ENCODE assay signal across 21 cellular contexts in genomic region chr20:34968020-34968775, GRCh38. TPM values are rescaled to one million over a fixed set of nuclear protein-coding genes. Genes with fewer than 3 reads are reported as not detected.
DNase-seq lines count a peak whose midpoint lies in the region; ATAC-seq, FAIRE-seq and TF ChIP-seq lines count a peak whose summit lies in the region.
"Had no signal": no experiment of that assay in that cellular context is flagged by ENCODE, and none has a peak within 500 bp of the region (broad histone marks: within the 10 kb centered on the region; RNA-seq: fewer than 3 reads in every experiment).

No MANE protein-coding gene starts in this region.

- POLR2A ChIA-PET in MCF 10A (lab: Yijun Ruan, JAX): interaction anchor here (1.2 kb wide), 1 partner anchor 41 kb away, joined by 4 read pairs; no protein-coding TSS in a partner anchor
- POLR2A ChIA-PET in activated CD4-positive, alpha-beta T cell treated with anti-CD3 and anti-CD28 coated beads, Interleukin-2, amount 10 ng/mL, durations not matched to agents 7 days and 5 days (lab: Charles Lee): no interaction called here

- ATAC-seq in heart right ventricle: peak in 5 of 8 donors; percentile 2 to 25 (median 7)
- ATAC-seq in stimulated activated effector memory CD8-positive, alpha-beta T cell treated with anti-CD3 and anti-CD28 coated beads, Interleukin-12 subunit alpha, Interleukin-12 subunit beta, amount 100 ng/mL, for 72 hours: no peak
- ATAC-seq: CD8-positive, alpha-beta T cell; HCT116 had no signal

- no peak overlapping the region for H2BK15ac ChIP-seq in H9 (ENCODE audit: low read depth, low read length)

- H3K4me1 Mint-ChIP-seq in MCF 10A (ENCODE audit: insufficient read depth, unreplicated experiment) (no peaks in the 10 kb centered on the region), H9 (peaks cover 15 to 16% of the 10 kb centered on the region in 2 experiments)
- no peaks in the 10 kb centered on the region for H3K4me1 Mint-ChIP-seq in stimulated activated effector memory CD8-positive, alpha-beta T cell treated with anti-CD3 and anti-CD28 coated beads, Interleukin-12 subunit alpha, Interleukin-12 subunit beta, amount 100 ng/mL, for 72 hours
- no peaks in the 10 kb centered on the region for H3K4me1 Mint-ChIP-seq in activated CD4-positive, alpha-beta T cell treated with anti-CD3 and anti-CD28 coated beads, Interleukin-2, amount 10 ng/mL, durations not matched to agents 7 days and 5 days

- H3K4me3 ChIP-seq in mammary epithelial cell (replicated peaks in 1 of 3; ENCODE audit: insufficient read depth in 1 of 3, low read depth in 2 of 3, low read length in 3 of 3) (no peak overlapping the region), bronchial epithelial cell (ENCODE audit: low read depth, low read length) (no peak overlapping the region), heart right ventricle (no peak overlapping the region)
- H3K4me3 ChIP-seq in effector memory CD4-positive, alpha-beta T cell (ENCODE audit: insufficient read depth, low read depth, low read length, poor library complexity, severe bottlenecking): no peak overlapping the region

- no peak overlapping the region for H3K18ac ChIP-seq in H9 (ENCODE audit: insufficient read length, low read depth, low read length)

- no peak overlapping the region for H2AFZ ChIP-seq in mammary epithelial cell (ENCODE audit: low read depth, low read length)
- no peak overlapping the region for H2AFZ ChIP-seq in H9 (ENCODE audit: low read length)

- H3K4me3 Mint-ChIP-seq in MCF 10A (ENCODE audit: unreplicated experiment) (no peak overlapping the region), H9 (no peak overlapping the region)
- no peak overlapping the region for H3K4me3 Mint-ChIP-seq in stimulated activated effector memory CD8-positive, alpha-beta T cell treated with anti-CD3 and anti-CD28 coated beads, Interleukin-12 subunit alpha, Interleukin-12 subunit beta, amount 100 ng/mL, for 72 hours
- H3K4me3 Mint-ChIP-seq in activated CD4-positive, alpha-beta T cell treated with anti-CD3 and anti-CD28 coated beads, Interleukin-2, amount 10 ng/mL, durations not matched to agents 7 days and 5 days: no peak overlapping the region
- H3K4me3 Mint-ChIP-seq: CD8-positive, alpha-beta T cell had no signal

- no peak overlapping the region for H2BK20ac ChIP-seq in H9 (ENCODE audit: low read depth, low read length, poor library complexity, severe bottlenecking)

- H3K27me3 Mint-ChIP-seq in MCF 10A (ENCODE audit: insufficient read depth, unreplicated experiment): peaks cover 6% of the 10 kb centered on the region
- H3K27me3 Mint-ChIP-seq in H9 (ENCODE audit: low read depth): peaks cover 7% of the 10 kb centered on the region
- H3K27me3 Mint-ChIP-seq in activated CD4-positive, alpha-beta T cell treated with anti-CD3 and anti-CD28 coated beads, Interleukin-2, amount 10 ng/mL, durations not matched to agents 7 days and 5 days: no peaks in the 10 kb centered on the region

- no peak overlapping the region for H2BK120ac ChIP-seq in H9 (ENCODE audit: low read depth, low read length, poor library complexity, severe bottlenecking)

- H3K4ac ChIP-seq in H9 (ENCODE audit: low read depth, low read length): no peak overlapping the region

- 91% methylated on average over 7 of the region's 7 CpGs for WGBS in mammary epithelial cell (ENCODE audit: low coverage, missing lambda C conversion rate)
- WGBS in heart right ventricle, 2 donors: 46 to 57% methylated on average over 7 of the region's 7 CpGs
- WGBS in H9 (ENCODE audit: extremely low coverage, insufficient read length, low lambda C conversion rate): no CpG with 5 or more reads among the region's 7 CpGs

- no peak overlapping the region for H4K91ac ChIP-seq in H9 (ENCODE audit: insufficient read length, low read depth, low read length)

- DNase-seq in mammary epithelial cell (peak; percentile 31), MCF 10A (ENCODE audit: unreplicated experiment) (no peak), bronchial epithelial cell (ENCODE audit: low read depth) (peak; percentile 41), heart right ventricle (no peak), H9 (no peak)
- DNase-seq in stimulated activated effector memory CD8-positive, alpha-beta T cell treated with anti-CD3 and anti-CD28 coated beads, Interleukin-12 subunit alpha, Interleukin-12 subunit beta, amount 100 ng/mL, for 72 hours (ENCODE audit: low spot score in 2 of 2): no peak
- no peak for DNase-seq in activated CD4-positive, alpha-beta T cell treated with anti-CD3 and anti-CD28 coated beads, Interleukin-2, amount 10 ng/mL, durations not matched to agents 7 days and 5 days
- no peak for DNase-seq in effector memory CD4-positive, alpha-beta T cell
- DNase-seq: CD8-positive, alpha-beta T cell; DMS79; NCI-H1436; NCI-H2029; NCI-H2171; NCI-H446 treated with DMSO at 0.1 percent for 48 hours; NCI-H748 treated with DMSO at 0.1 percent for 48 hours; OCI-M1 had no signal

- H3K9me3 ChIP-seq in mammary epithelial cell (replicated peaks; ENCODE audit: insufficient read depth, low read length): no peaks in the 10 kb centered on the region
- no peaks in the 10 kb centered on the region for H3K9me3 ChIP-seq in heart right ventricle
- no peaks in the 10 kb centered on the region for H3K9me3 ChIP-seq in H9 (ENCODE audit: control insufficient read depth, low read depth, low read length)
- H3K9me3 ChIP-seq in effector memory CD4-positive, alpha-beta T cell (ENCODE audit: control insufficient read depth, low read length): no peaks in the 10 kb centered on the region

- H3T11ph ChIP-seq in H9 (ENCODE audit: low read length): no peak overlapping the region

- TF ChIP-seq CTCF in mammary epithelial cell (conservative IDR thresholded peaks at IDR 0.05 in 1 of 2, IDR thresholded peaks at IDR 0.05 in 1 of 2; ENCODE audit: extremely low read depth in 1 of 2, insufficient read depth in 1 of 2, low read depth in 1 of 2, low read length in 2 of 2) (no peak), MCF 10A (IDR thresholded peaks at IDR 0.05; ENCODE audit: unreplicated experiment) (no peak), bronchial epithelial cell (IDR thresholded peaks at IDR 0.05; ENCODE audit: insufficient read depth, low read length, severe bottlenecking) (no peak), heart right ventricle (IDR thresholded peaks at IDR 0.05) (no peak), H9 (conservative IDR thresholded peaks at IDR 0.05) (no peak)

- H3K79me2 ChIP-seq in mammary epithelial cell (ENCODE audit: insufficient read depth, low read length) (no peaks in the 10 kb centered on the region), H9 (ENCODE audit: insufficient read depth, low read length) (no peaks in the 10 kb centered on the region)

- H3K27ac ChIP-seq in mammary epithelial cell (ENCODE audit: insufficient read depth, low read depth, low read length): no peak overlapping the region
- peak overlapping the region in 7 of 10 donors; percentile 69 to 74 (median 72) for H3K27ac ChIP-seq in heart right ventricle
- H3K27ac ChIP-seq in H9 (ENCODE audit: insufficient read length, low read depth, low read length): no peak overlapping the region
- H3K27ac ChIP-seq in effector memory CD4-positive, alpha-beta T cell (ENCODE audit: insufficient read depth, low read length, poor library complexity, severe bottlenecking): no peak overlapping the region

- no peak overlapping the region for H4K5ac ChIP-seq in H9 (ENCODE audit: insufficient read length, low read depth, low read length)

- H3K23ac ChIP-seq in H9 (ENCODE audit: insufficient read length, low read depth, low read length): no peak overlapping the region

- H3K56ac ChIP-seq in H9 (ENCODE audit: insufficient read length, low read depth, low read length): no peak overlapping the region

- H3K36me3 Mint-ChIP-seq in MCF 10A (ENCODE audit: insufficient read depth, unreplicated experiment) (no peaks in the 10 kb centered on the region), H9 (ENCODE audit: insufficient read depth in 1 of 3, low read depth in 3 of 3) (no peaks in the 10 kb centered on the region)
- peaks cover 5% of the 10 kb centered on the region for H3K36me3 Mint-ChIP-seq in stimulated activated effector memory CD8-positive, alpha-beta T cell treated with anti-CD3 and anti-CD28 coated beads, Interleukin-12 subunit alpha, Interleukin-12 subunit beta, amount 100 ng/mL, for 72 hours
- no peaks in the 10 kb centered on the region for H3K36me3 Mint-ChIP-seq in activated CD4-positive, alpha-beta T cell treated with anti-CD3 and anti-CD28 coated beads, Interleukin-2, amount 10 ng/mL, durations not matched to agents 7 days and 5 days (ENCODE audit: low read depth)
- H3K36me3 Mint-ChIP-seq: CD8-positive, alpha-beta T cell had no signal

- no peak overlapping the region for H2BK12ac ChIP-seq in H9 (ENCODE audit: insufficient read length, low read depth, low read length)

- H3K36me3 ChIP-seq in mammary epithelial cell (ENCODE audit: insufficient read depth, low read length): no peaks in the 10 kb centered on the region
- no peaks in the 10 kb centered on the region for H3K36me3 ChIP-seq in bronchial epithelial cell (ENCODE audit: control insufficient read depth, insufficient read depth, low read length)
- no peaks in the 10 kb centered on the region for H3K36me3 ChIP-seq in heart right ventricle
- H3K36me3 ChIP-seq in effector memory CD4-positive, alpha-beta T cell (ENCODE audit: control insufficient read depth, insufficient read depth, low read length): no peaks in the 10 kb centered on the region

- H4K8ac ChIP-seq in H9 (replicated peaks; ENCODE audit: insufficient read length, low read depth, low read length): no peak overlapping the region

- intact Hi-C loops in mammary epithelial cell (cut with micrococcal nuclease): no loop called here
- intact Hi-C loops in MCF 10A (cut with micrococcal nuclease): no loop called here
- intact Hi-C loops in heart right ventricle (cut with DNase I): no loop called here

- in situ Hi-C loops in mammary epithelial cell (cut with MboI; ENCODE audit: low sequenced_read_pairs in 2 of 2): no loop called here

- no TSS peak for BruUV-seq in mammary epithelial cell (replicated peaks; lab: Mats Ljungman, UMichigan)
- no TSS peak for BruUV-seq in MCF 10A (replicated peaks; lab: Mats Ljungman, UMichigan)

- H3K23me2 ChIP-seq in H9 (ENCODE audit: insufficient read length, low read depth, low read length, poor library complexity, severe bottlenecking): no peaks in the 10 kb centered on the region

- no peak overlapping the region for H3K4me2 ChIP-seq in mammary epithelial cell (ENCODE audit: insufficient read depth, low read depth, low read length)
- no peak overlapping the region for H3K4me2 ChIP-seq in H9 (ENCODE audit: insufficient read depth, insufficient read length, low read length)

- H3K4me1 ChIP-seq in mammary epithelial cell (ENCODE audit: insufficient read depth, low read length): no peaks in the 10 kb centered on the region
- peaks cover 0 to 29% (median 8%) of the 10 kb centered on the region in 9 donors for H3K4me1 ChIP-seq in heart right ventricle
- H3K4me1 ChIP-seq in H9 (ENCODE audit: insufficient read depth, low read length): no peaks in the 10 kb centered on the region
- no peaks in the 10 kb centered on the region for H3K4me1 ChIP-seq in effector memory CD4-positive, alpha-beta T cell (ENCODE audit: control insufficient read depth, insufficient read depth, low read length, poor library complexity, severe bottlenecking)

- no peak overlapping the region for H2AK5ac ChIP-seq in H9 (ENCODE audit: insufficient read length, low read length)

- H2BK5ac ChIP-seq in H9 (ENCODE audit: insufficient read length, low read length): no peak overlapping the region

- dilution Hi-C loops in mammary epithelial cell (cut with HindIII; ENCODE audit: low sequenced_read_pairs): no loop called here

- H3K9ac ChIP-seq in mammary epithelial cell (ENCODE audit: insufficient read depth, low read length) (no peak overlapping the region), H9 (ENCODE audit: extremely low read depth, insufficient read length, low read length) (no peak overlapping the region)

- H3K9me3 Mint-ChIP-seq in MCF 10A (ENCODE audit: unreplicated experiment) (no peaks in the 10 kb centered on the region), H9 (no peaks in the 10 kb centered on the region)
- H3K9me3 Mint-ChIP-seq in stimulated activated effector memory CD8-positive, alpha-beta T cell treated with anti-CD3 and anti-CD28 coated beads, Interleukin-12 subunit alpha, Interleukin-12 subunit beta, amount 100 ng/mL, for 72 hours: no peaks in the 10 kb centered on the region
- no peaks in the 10 kb centered on the region for H3K9me3 Mint-ChIP-seq in activated CD4-positive, alpha-beta T cell treated with anti-CD3 and anti-CD28 coated beads, Interleukin-2, amount 10 ng/mL, durations not matched to agents 7 days and 5 days
- H3K9me3 Mint-ChIP-seq: CD8-positive, alpha-beta T cell had no signal

- H3K27ac Mint-ChIP-seq in MCF 10A (ENCODE audit: low read depth, unreplicated experiment): no peak overlapping the region
- H3K27ac Mint-ChIP-seq in stimulated activated effector memory CD8-positive, alpha-beta T cell treated with anti-CD3 and anti-CD28 coated beads, Interleukin-12 subunit alpha, Interleukin-12 subunit beta, amount 100 ng/mL, for 72 hours: peak overlapping the region; percentile 16
- H3K27ac Mint-ChIP-seq in H9: peak overlapping the region in 1 of 3 experiments; percentile 63; a peak in 1 of 7 replicates
- H3K27ac Mint-ChIP-seq in activated CD4-positive, alpha-beta T cell treated with anti-CD3 and anti-CD28 coated beads, Interleukin-2, amount 10 ng/mL, durations not matched to agents 7 days and 5 days: no peak overlapping the region
- H3K27ac Mint-ChIP-seq: CD8-positive, alpha-beta T cell had no signal

- no peaks in the 10 kb centered on the region for H3K79me1 ChIP-seq in H9 (ENCODE audit: insufficient read depth, low read depth, low read length, poor library complexity, severe bottlenecking)

- no peak overlapping the region; the same call in 1 of the 2 replicates for H3K14ac ChIP-seq in H9 (ENCODE audit: insufficient read depth, low read length)

- H4K20me1 ChIP-seq in mammary epithelial cell (ENCODE audit: insufficient read depth, low read length) (no peaks in the 10 kb centered on the region), H9 (ENCODE audit: control insufficient read depth, insufficient read depth, insufficient read length) (no peaks in the 10 kb centered on the region)

- CTCF ChIA-PET in mammary epithelial cell (lab: Charles Lee; ENCODE audit: low non-redundant PET) (no interaction called here), MCF 10A (lab: Yijun Ruan, JAX) (interaction anchor here (0.7 kb wide), 2 partner anchors 9 to 12 kb away, joined by 3 read pairs; no protein-coding TSS in a partner anchor)
- CTCF ChIA-PET in activated CD4-positive, alpha-beta T cell treated with anti-CD3 and anti-CD28 coated beads, Interleukin-2, amount 10 ng/mL, durations not matched to agents 7 days and 5 days (lab: Charles Lee): interaction anchor here (0.8 kb wide), 1 partner anchor 9 kb away, joined by 3 read pairs; no protein-coding TSS in a partner anchor

- H3K27me3 ChIP-seq in mammary epithelial cell (ENCODE audit: insufficient read depth, low read length): no peaks in the 10 kb centered on the region
- no peaks in the 10 kb centered on the region for H3K27me3 ChIP-seq in bronchial epithelial cell (ENCODE audit: control insufficient read depth, insufficient read depth, low read length)
- no peaks in the 10 kb centered on the region for H3K27me3 ChIP-seq in heart right ventricle
- H3K27me3 ChIP-seq in H9 (ENCODE audit: insufficient read depth, low read length): no peaks in the 10 kb centered on the region
- no peaks in the 10 kb centered on the region for H3K27me3 ChIP-seq in effector memory CD4-positive, alpha-beta T cell (replicated peaks; ENCODE audit: control insufficient read depth, insufficient read depth, low read length, poor library complexity, severe bottlenecking)

- FAIRE-seq in bronchial epithelial cell (lab: Jason Lieb, UNC): no peak
- FAIRE-seq: D721Med had no signal

RNA-seq across cellular contexts. Expression of gene MYH7B, which starts 12.5 kb away (rescaled TPM):
- total RNA-seq in mammary epithelial cell (under 1 TPM; under 0.01 to 0.28 TPM), MCF 10A (2022) (0.07 and 0.27 TPM in 2 replicates), bronchial epithelial cell (under 0.01 TPM in 2 replicates), heart right ventricle (100 to 1,000 TPM; 117 to 318 (median 182) TPM), H9 (2021) (0.22 and 0.42 TPM in 2 replicates)
- polyA plus RNA-seq in mammary epithelial cell (0.11 TPM), heart right ventricle (100 to 1,000 TPM in 1 of 2 donors, 10 to 100 TPM in 1; 22.1 to 962 TPM)
- not detected for polyA minus RNA-seq in mammary epithelial cell
- under 1 TPM; 0.04 to 0.27 TPM for total RNA-seq in activated CD4-positive, alpha-beta T cell treated with anti-CD3 and anti-CD28 coated beads, Interleukin-2, amount 10 ng/mL, durations not matched to agents 7 days and 5 days
- total RNA-seq: A172, HT1080, RPMI7951 had no signal

RNA-seq across cellular contexts. Expression of gene GSS, which starts 12.6 kb away (rescaled TPM):
- total RNA-seq in mammary epithelial cell (100 to 1,000 TPM; 102 to 115 TPM), MCF 10A (2022) (94.6 and 115 TPM in 2 replicates), bronchial epithelial cell (105 and 192 TPM in 2 replicates), heart right ventricle (10 to 100 TPM; 20.0 to 33.2 (median 24.7) TPM), H9 (2021) (48.5 and 53.0 TPM in 2 replicates)
- polyA plus RNA-seq in mammary epithelial cell (127 TPM), heart right ventricle (10 to 100 TPM; 30.6 to 60.4 TPM)
- 147 TPM for polyA minus RNA-seq in mammary epithelial cell
- total RNA-seq in activated CD4-positive, alpha-beta T cell treated with anti-CD3 and anti-CD28 coated beads, Interleukin-2, amount 10 ng/mL, durations not matched to agents 7 days and 5 days: 10 to 100 TPM; 48.7 to 49.1 TPM

Comparison
In these comparisons a context has a peak if more than half of its experiments do, and no peak if none do; other contexts are left out.
1. DNase-seq: peak in mammary epithelial cell (single experiment) and bronchial epithelial cell (single experiment); none in MCF 10A (single experiment), heart right ventricle (0 of 2), stimulated activated effector memory CD8-positive, alpha-beta T cell treated with anti-CD3 and anti-CD28 coated beads, Interleukin-12 subunit alpha, Interleukin-12 subunit beta, amount 100 ng/mL, for 72 hours (0 of 2), H9 (single experiment), activated CD4-positive, alpha-beta T cell treated with anti-CD3 and anti-CD28 coated beads, Interleukin-2, amount 10 ng/mL, durations not matched to agents 7 days and 5 days (single experiment) and effector memory CD4-positive, alpha-beta T cell (0 of 3).
2. H3K27ac ChIP-seq: peak in heart right ventricle (7 of 10); none in mammary epithelial cell (single experiment), H9 (single experiment) and effector memory CD4-positive, alpha-beta T cell (single experiment).
3. RNA of gene MYH7B, which starts 12.5 kb away (total RNA-seq): 117 to 318 TPM in heart right ventricle; under 0.01 to 0.28 TPM in mammary epithelial cell, 0.04 to 0.27 TPM in activated CD4-positive, alpha-beta T cell treated with anti-CD3 and anti-CD28 coated beads, Interleukin-2, amount 10 ng/mL, durations not matched to agents 7 days and 5 days, 0.22 to 0.42 TPM in H9, 0.07 to 0.27 TPM in MCF 10A and under 0.01 TPM in bronchial epithelial cell; every median in the first group is over 10 times any median in the second.